In genomic region chr11:129798212-129798611, GRCh38 we compare ENCODE assay signal across 1 cellular context.
A peak's percentile ranks its signal among the peaks of the same experiment; 100 is the strongest.
TF ChIP-seq lines count a peak whose summit lies in the region.

No MANE protein-coding gene starts in this region.

TF ChIP-seq in HepG2, 621 proteins besides CTCF, POLR2A, EP300 and RAD21:
- TF ChIP-seq, protein P1, sequence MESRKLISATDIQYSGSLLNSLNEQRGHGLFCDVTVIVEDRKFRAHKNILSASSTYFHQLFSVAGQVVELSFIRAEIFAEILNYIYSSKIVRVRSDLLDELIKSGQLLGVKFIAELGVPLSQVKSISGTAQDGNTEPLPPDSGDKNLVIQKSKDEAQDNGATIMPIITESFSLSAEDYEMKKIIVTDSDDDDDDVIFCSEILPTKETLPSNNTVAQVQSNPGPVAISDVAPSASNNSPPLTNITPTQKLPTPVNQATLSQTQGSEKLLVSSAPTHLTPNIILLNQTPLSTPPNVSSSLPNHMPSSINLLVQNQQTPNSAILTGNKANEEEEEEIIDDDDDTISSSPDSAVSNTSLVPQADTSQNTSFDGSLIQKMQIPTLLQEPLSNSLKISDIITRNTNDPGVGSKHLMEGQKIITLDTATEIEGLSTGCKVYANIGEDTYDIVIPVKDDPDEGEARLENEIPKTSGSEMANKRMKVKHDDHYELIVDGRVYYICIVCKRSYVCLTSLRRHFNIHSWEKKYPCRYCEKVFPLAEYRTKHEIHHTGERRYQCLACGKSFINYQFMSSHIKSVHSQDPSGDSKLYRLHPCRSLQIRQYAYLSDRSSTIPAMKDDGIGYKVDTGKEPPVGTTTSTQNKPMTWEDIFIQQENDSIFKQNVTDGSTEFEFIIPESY (CRISPR knock-in tag; IDR thresholded peaks at IDR 0.05) = no peak
- TF ChIP-seq NFATC3 (CRISPR knock-in tag; IDR thresholded peaks at IDR 0.05) (no peak), POLR2AphosphoS5 (IDR thresholded peaks at IDR 0.05; ENCODE audit: low read depth, low read length) (no peak), FOXO4 (CRISPR knock-in tag; conservative IDR thresholded peaks at IDR 0.05) (no peak), HNRNPUL1 (IDR thresholded peaks at IDR 0.05; ENCODE audit: low read depth, low read length) (no peak), ZNF614 (CRISPR knock-in tag; IDR thresholded peaks at IDR 0.05; ENCODE audit: borderline replicate concordance) (no peak), KLF16 (CRISPR knock-in tag; IDR thresholded peaks at IDR 0.05) (no peak), ZNF33A (CRISPR knock-in tag; IDR thresholded peaks at IDR 0.05; ENCODE audit: borderline replicate concordance) (no peak), THYN1 (CRISPR knock-in tag; IDR thresholded peaks at IDR 0.05; ENCODE audit: borderline replicate concordance, low read depth) (no peak), ZKSCAN5 (CRISPR knock-in tag; IDR thresholded peaks at IDR 0.05) (no peak), ZKSCAN8 (CRISPR knock-in tag; IDR thresholded peaks at IDR 0.05; ENCODE audit: borderline replicate concordance) (no peak), ELF3 (CRISPR knock-in tag; IDR thresholded peaks at IDR 0.05) (peak; percentile 57; the same call in 1 of the 2 replicates), TEAD2 (CRISPR knock-in tag; IDR thresholded peaks at IDR 0.05) (no peak), HMG20A (CRISPR knock-in tag; IDR thresholded peaks at IDR 0.05; ENCODE audit: borderline replicate concordance) (no peak), ZBTB1 (CRISPR knock-in tag; IDR thresholded peaks at IDR 0.05; ENCODE audit: borderline replicate concordance) (no peak), GABPA (IDR thresholded peaks at IDR 0.05; ENCODE audit: low read depth, low read length) (no peak), GABPA (CRISPR knock-in tag; IDR thresholded peaks at IDR 0.05; ENCODE audit: low read depth) (peak; percentile 77), SIN3B (IDR thresholded peaks at IDR 0.05; ENCODE audit: low read length) (no peak), JDP2 (CRISPR knock-in tag; IDR thresholded peaks at IDR 0.05; ENCODE audit: borderline replicate concordance) (no peak), FOXA3 (CRISPR knock-in tag; IDR thresholded peaks at IDR 0.05) (no peak), ARNT2 (CRISPR knock-in tag; IDR thresholded peaks at IDR 0.05; ENCODE audit: low read depth) (no peak)
- TF ChIP-seq, protein P2, sequence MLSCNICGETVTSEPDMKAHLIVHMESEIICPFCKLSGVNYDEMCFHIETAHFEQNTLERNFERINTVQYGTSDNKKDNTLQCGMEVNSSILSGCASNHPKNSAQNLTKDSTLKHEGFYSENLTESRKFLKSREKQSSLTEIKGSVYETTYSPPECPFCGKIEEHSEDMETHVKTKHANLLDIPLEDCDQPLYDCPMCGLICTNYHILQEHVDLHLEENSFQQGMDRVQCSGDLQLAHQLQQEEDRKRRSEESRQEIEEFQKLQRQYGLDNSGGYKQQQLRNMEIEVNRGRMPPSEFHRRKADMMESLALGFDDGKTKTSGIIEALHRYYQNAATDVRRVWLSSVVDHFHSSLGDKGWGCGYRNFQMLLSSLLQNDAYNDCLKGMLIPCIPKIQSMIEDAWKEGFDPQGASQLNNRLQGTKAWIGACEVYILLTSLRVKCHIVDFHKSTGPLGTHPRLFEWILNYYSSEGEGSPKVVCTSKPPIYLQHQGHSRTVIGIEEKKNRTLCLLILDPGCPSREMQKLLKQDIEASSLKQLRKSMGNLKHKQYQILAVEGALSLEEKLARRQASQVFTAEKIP (CRISPR knock-in tag; IDR thresholded peaks at IDR 0.05; ENCODE audit: borderline replicate concordance) = no peak
- TF ChIP-seq, protein P3, sequence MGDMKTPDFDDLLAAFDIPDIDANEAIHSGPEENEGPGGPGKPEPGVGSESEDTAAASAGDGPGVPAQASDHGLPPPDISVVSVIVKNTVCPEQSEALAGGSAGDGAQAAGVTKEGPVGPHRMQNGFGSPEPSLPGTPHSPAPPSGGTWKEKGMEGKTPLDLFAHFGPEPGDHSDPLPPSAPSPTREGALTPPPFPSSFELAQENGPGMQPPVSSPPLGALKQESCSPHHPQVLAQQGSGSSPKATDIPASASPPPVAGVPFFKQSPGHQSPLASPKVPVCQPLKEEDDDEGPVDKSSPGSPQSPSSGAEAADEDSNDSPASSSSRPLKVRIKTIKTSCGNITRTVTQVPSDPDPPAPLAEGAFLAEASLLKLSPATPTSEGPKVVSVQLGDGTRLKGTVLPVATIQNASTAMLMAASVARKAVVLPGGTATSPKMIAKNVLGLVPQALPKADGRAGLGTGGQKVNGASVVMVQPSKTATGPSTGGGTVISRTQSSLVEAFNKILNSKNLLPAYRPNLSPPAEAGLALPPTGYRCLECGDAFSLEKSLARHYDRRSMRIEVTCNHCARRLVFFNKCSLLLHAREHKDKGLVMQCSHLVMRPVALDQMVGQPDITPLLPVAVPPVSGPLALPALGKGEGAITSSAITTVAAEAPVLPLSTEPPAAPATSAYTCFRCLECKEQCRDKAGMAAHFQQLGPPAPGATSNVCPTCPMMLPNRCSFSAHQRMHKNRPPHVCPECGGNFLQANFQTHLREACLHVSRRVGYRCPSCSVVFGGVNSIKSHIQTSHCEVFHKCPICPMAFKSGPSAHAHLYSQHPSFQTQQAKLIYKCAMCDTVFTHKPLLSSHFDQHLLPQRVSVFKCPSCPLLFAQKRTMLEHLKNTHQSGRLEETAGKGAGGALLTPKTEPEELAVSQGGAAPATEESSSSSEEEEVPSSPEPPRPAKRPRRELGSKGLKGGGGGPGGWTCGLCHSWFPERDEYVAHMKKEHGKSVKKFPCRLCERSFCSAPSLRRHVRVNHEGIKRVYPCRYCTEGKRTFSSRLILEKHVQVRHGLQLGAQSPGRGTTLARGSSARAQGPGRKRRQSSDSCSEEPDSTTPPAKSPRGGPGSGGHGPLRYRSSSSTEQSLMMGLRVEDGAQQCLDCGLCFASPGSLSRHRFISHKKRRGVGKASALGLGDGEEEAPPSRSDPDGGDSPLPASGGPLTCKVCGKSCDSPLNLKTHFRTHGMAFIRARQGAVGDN (CRISPR knock-in tag; IDR thresholded peaks at IDR 0.05) = no peak
- TF ChIP-seq, protein P4, sequence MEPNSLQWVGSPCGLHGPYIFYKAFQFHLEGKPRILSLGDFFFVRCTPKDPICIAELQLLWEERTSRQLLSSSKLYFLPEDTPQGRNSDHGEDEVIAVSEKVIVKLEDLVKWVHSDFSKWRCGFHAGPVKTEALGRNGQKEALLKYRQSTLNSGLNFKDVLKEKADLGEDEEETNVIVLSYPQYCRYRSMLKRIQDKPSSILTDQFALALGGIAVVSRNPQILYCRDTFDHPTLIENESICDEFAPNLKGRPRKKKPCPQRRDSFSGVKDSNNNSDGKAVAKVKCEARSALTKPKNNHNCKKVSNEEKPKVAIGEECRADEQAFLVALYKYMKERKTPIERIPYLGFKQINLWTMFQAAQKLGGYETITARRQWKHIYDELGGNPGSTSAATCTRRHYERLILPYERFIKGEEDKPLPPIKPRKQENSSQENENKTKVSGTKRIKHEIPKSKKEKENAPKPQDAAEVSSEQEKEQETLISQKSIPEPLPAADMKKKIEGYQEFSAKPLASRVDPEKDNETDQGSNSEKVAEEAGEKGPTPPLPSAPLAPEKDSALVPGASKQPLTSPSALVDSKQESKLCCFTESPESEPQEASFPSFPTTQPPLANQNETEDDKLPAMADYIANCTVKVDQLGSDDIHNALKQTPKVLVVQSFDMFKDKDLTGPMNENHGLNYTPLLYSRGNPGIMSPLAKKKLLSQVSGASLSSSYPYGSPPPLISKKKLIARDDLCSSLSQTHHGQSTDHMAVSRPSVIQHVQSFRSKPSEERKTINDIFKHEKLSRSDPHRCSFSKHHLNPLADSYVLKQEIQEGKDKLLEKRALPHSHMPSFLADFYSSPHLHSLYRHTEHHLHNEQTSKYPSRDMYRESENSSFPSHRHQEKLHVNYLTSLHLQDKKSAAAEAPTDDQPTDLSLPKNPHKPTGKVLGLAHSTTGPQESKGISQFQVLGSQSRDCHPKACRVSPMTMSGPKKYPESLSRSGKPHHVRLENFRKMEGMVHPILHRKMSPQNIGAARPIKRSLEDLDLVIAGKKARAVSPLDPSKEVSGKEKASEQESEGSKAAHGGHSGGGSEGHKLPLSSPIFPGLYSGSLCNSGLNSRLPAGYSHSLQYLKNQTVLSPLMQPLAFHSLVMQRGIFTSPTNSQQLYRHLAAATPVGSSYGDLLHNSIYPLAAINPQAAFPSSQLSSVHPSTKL (CRISPR knock-in tag; IDR thresholded peaks at IDR 0.05) = 0 out of 2 replicates have a peak, but pooled peaks have one; percentile 32
